29 cellular contexts compared by ENCODE assay signal in genomic region chr14:31239673-31240072, GRCh38.
"Had no signal": no experiment of that assay in that cellular context is flagged by ENCODE, and none has a peak within 500 bp of the region (broad histone marks: within the 10 kb centered on the region; RNA-seq: fewer than 3 reads in every experiment).

No MANE protein-coding gene starts in this region.

- H3K4me2 ChIP-seq: hepatocyte had no signal

- ATAC-seq: effector memory CD8-positive, alpha-beta T cell; gastroesophageal sphincter; left ventricle myocardium superior; naive thymus-derived CD8-positive, alpha-beta T cell; WTC11 had no signal

- H3K4me3 ChIP-seq: ascending aorta, cardiac muscle cell, gastroesophageal sphincter, hepatocyte, right atrium auricular region, suprapubic skin, tibial nerve, uterus had no signal

- H3K9me3 ChIP-seq: ascending aorta, gastroesophageal sphincter, right atrium auricular region, suprapubic skin, tibial nerve, uterus had no signal

- H3K4me1 ChIP-seq: parathyroid adenoma, uterus had no signal

- H3K27me3 ChIP-seq: ascending aorta, cardiac muscle cell, gastroesophageal sphincter, hepatocyte, right atrium auricular region, suprapubic skin, tibial nerve, uterus had no signal

- H2AFZ ChIP-seq: hepatocyte, parathyroid adenoma had no signal

- H3K9ac ChIP-seq: parathyroid adenoma had no signal

- H3K36me3 ChIP-seq: ascending aorta, cardiac muscle cell, gastroesophageal sphincter, right atrium auricular region, suprapubic skin, tibial nerve, uterus had no signal

- H3K79me2 ChIP-seq: hepatocyte, parathyroid adenoma had no signal

- DNase-seq: activated CD4-positive, alpha-beta memory T cell treated with anti-CD3 and anti-CD28 coated beads, Interleukin-2, amount 10 ng/mL, durations not matched to agents 7 days and 5 days; activated CD4-positive, alpha-beta T cell treated with anti-CD3 and anti-CD28 coated beads for 1 hour; activated CD4-positive, alpha-beta T cell treated with anti-CD3 and anti-CD28 coated beads, Interleukin-2, amount 10 ng/mL, durations not matched to agents 7 days and 5 days; activated CD8-positive, alpha-beta memory T cell treated with anti-CD3 and anti-CD28 coated beads, Interleukin-2, amount 50 U/mL, for 48 hours; activated gamma-delta T cell; activated naive CD4-positive, alpha-beta T cell treated with anti-CD3 and anti-CD28 coated beads, Interleukin-2, amount 10 ng/mL, durations not matched to agents 7 days and 5 days; activated naive CD8-positive, alpha-beta T cell treated with anti-CD3 and anti-CD28 coated beads, Interleukin-2, amount 10 ng/mL, durations not matched to agents 7 days and 5 days; activated T-cell treated with anti-CD3 and anti-CD28 coated beads, Interleukin-2, amount 50 U/mL, for 24 hours; cortex of kidney; effector memory CD8-positive, alpha-beta T cell; erythroblast; islet precursor cell; left ventricle myocardium superior; naive thymus-derived CD8-positive, alpha-beta T cell; occipital lobe; stimulated activated CD4-positive, alpha-beta T cell treated with anti-CD3 and anti-CD28 coated beads, Interleukin-15, amount 100 ng/mL, for 24 hours; stimulated activated CD4-positive, alpha-beta T cell treated with anti-CD3 and anti-CD28 coated beads, Interleukin-2, amount 100 ng/mL, for 24 hours; stimulated activated naive CD4-positive, alpha-beta T cell; T-helper 9 cell; uterus had no signal

- H3K27ac ChIP-seq: ascending aorta, cardiac muscle cell, gastroesophageal sphincter, hepatocyte, parathyroid adenoma, right atrium auricular region, suprapubic skin, tibial nerve, uterus had no signal
